10 cellular contexts compared by ENCODE assay signal in genomic region chr11:30342736-30343166, GRCh38. TPM values are rescaled to one million over a fixed set of nuclear protein-coding genes. Genes with fewer than 3 reads are reported as not detected.
A peak's percentile ranks its signal among the peaks of the same experiment; 100 is the strongest.
DNase-seq lines count a peak whose midpoint lies in the region; ATAC-seq and TF ChIP-seq lines count a peak whose summit lies in the region.
"Had no signal": no experiment of that assay in that cellular context is flagged by ENCODE, and none has a peak within 500 bp of the region (broad histone marks: within the 10 kb centered on the region; RNA-seq: fewer than 3 reads in every experiment).

No MANE protein-coding gene starts in this region.

- H3K9ac ChIP-seq in KMS-11, result no peak overlapping the region

- no peaks in the 10 kb centered on the region for H4K20me1 ChIP-seq in KMS-11 (ENCODE audit: insufficient read depth)

- no peak overlapping the region for H2AFZ ChIP-seq in KMS-11 (ENCODE audit: low read depth)

- H3K9me3 Mint-ChIP-seq in naive thymus-derived CD4-positive, alpha-beta T cell, result peaks cover 0 to 9% (median 0%) of the 10 kb centered on the region in 11 donors

- ATAC-seq in GM18873 (IDR thresholded peaks at IDR 0.05; ENCODE audit: low FRiP score, unreplicated experiment), result peak; percentile 98
- ATAC-seq in HG02588 (IDR thresholded peaks at IDR 0.05; ENCODE audit: unreplicated experiment), result peak; percentile 96
- ATAC-seq in naive thymus-derived CD4-positive, alpha-beta T cell, result peak; percentile 70

- POLR2A ChIA-PET in naive thymus-derived CD4-positive, alpha-beta T cell (lab: Charles Lee), result no interaction called here

- H3K9me3 ChIP-seq in naive thymus-derived CD4-positive, alpha-beta T cell (ENCODE audit: control insufficient read depth in 2 of 3, low read length in 3 of 3), result peaks cover 0 to 3% (median 0%) of the 10 kb centered on the region in 3 experiments
- no peaks in the 10 kb centered on the region for H3K9me3 ChIP-seq in MG63
- H3K9me3 ChIP-seq: thyroid gland had no signal

- H3K4me3 Mint-ChIP-seq in naive thymus-derived CD4-positive, alpha-beta T cell, result no peak overlapping the region

- peak overlapping the region; percentile 15; the same call in 1 of the 2 replicates for H3K27ac ChIP-seq in KMS-11
- H3K27ac ChIP-seq in naive thymus-derived CD4-positive, alpha-beta T cell (ENCODE audit: low read depth, low read length), result no peak overlapping the region
- H3K27ac ChIP-seq: thyroid gland had no signal

- CTCF ChIA-PET in naive thymus-derived CD4-positive, alpha-beta T cell (lab: Charles Lee), result no interaction called here

- intact Hi-C loops in naive thymus-derived CD4-positive, alpha-beta T cell (cut with micrococcal nuclease), result no loop called here

- no peak for DNase-seq in naive thymus-derived CD4-positive, alpha-beta T cell
- DNase-seq in NCI-H1694 (lab: John Stamatoyannopoulos, UW), result no peak
- no peak for DNase-seq in cerebellar cortex (ENCODE audit: low spot score)
- no peak for DNase-seq in MG63
- DNase-seq in G401 (ENCODE audit: low spot score), result no peak
- DNase-seq: OCI-M1, thyroid gland had no signal

- peaks cover 0 to 18% (median 10%) of the 10 kb centered on the region in 5 donors for H3K36me3 Mint-ChIP-seq in naive thymus-derived CD4-positive, alpha-beta T cell

- H3K4me2 ChIP-seq in KMS-11, result no peak overlapping the region

- no peak for TF ChIP-seq CTCF in KMS-11 (conservative IDR thresholded peaks at IDR 0.05; ENCODE audit: low read depth, low read length)

- H3K4me3 ChIP-seq in KMS-11 (IDR thresholded peaks at IDR 0.05; ENCODE audit: insufficient read depth, low read depth, low read length) (no peak overlapping the region), MG63 (no peak overlapping the region)
- H3K4me3 ChIP-seq in naive thymus-derived CD4-positive, alpha-beta T cell (ENCODE audit: low read length), result no peak overlapping the region
- H3K4me3 ChIP-seq: thyroid gland had no signal

- peak overlapping the region in 2 of 9 donors; percentile 38 to 44 for H3K27ac Mint-ChIP-seq in naive thymus-derived CD4-positive, alpha-beta T cell

- H3K27me3 ChIP-seq in KMS-11 (ENCODE audit: insufficient read depth, low read depth) (no peaks in the 10 kb centered on the region), MG63 (no peaks in the 10 kb centered on the region)
- no peaks in the 10 kb centered on the region for H3K27me3 ChIP-seq in naive thymus-derived CD4-positive, alpha-beta T cell (ENCODE audit: control insufficient read depth in 2 of 2, insufficient read depth in 2 of 2, low read length in 2 of 2)
- H3K27me3 ChIP-seq: thyroid gland had no signal

- H3K36me3 ChIP-seq in KMS-11 (ENCODE audit: insufficient read depth) (no peaks in the 10 kb centered on the region), MG63 (no peaks in the 10 kb centered on the region; the same call in 1 of the 2 replicates)
- peaks cover 0 to 8% (median 0%) of the 10 kb centered on the region in 3 experiments for H3K36me3 ChIP-seq in naive thymus-derived CD4-positive, alpha-beta T cell (ENCODE audit: control insufficient read depth in 2 of 3, insufficient read depth in 3 of 3, low read length in 3 of 3)
- H3K36me3 ChIP-seq: thyroid gland had no signal

- no peaks in the 10 kb centered on the region for H3K79me2 ChIP-seq in KMS-11 (ENCODE audit: insufficient read depth, low read depth)

- peaks cover 0 to 11% (median 6%) of the 10 kb centered on the region in 7 donors for H3K4me1 Mint-ChIP-seq in naive thymus-derived CD4-positive, alpha-beta T cell

- H3K4me1 ChIP-seq in KMS-11 (ENCODE audit: low read depth, poor library complexity, severe bottlenecking), result peaks cover 16% of the 10 kb centered on the region
- H3K4me1 ChIP-seq in naive thymus-derived CD4-positive, alpha-beta T cell (ENCODE audit: control insufficient read depth in 2 of 2, insufficient read depth in 2 of 2, low read length in 2 of 2), result no peaks in the 10 kb centered on the region
- H3K4me1 ChIP-seq: thyroid gland had no signal

- no peaks in the 10 kb centered on the region for H3K27me3 Mint-ChIP-seq in naive thymus-derived CD4-positive, alpha-beta T cell

- in situ Hi-C loops in G401 (cut with HindIII; ENCODE audit: low sequenced_read_pairs), result no loop called here

RNA-seq across cellular contexts. Expression of gene ARL14EP, which starts 19.8 kb away (rescaled TPM):
- total RNA-seq in naive thymus-derived CD4-positive, alpha-beta T cell, result 10 to 100 TPM; 20.8 to 45.8 (median 43.5) TPM
- 10 to 100 TPM; 52.9 to 70.9 TPM for polyA plus RNA-seq in naive thymus-derived CD4-positive, alpha-beta T cell
- 10.7 and 20.3 TPM in 2 replicates for total RNA-seq in MG63 (2014; rRNA removed; shearing (Covaris generic); ENCODE audit: low replicate concordance)
- total RNA-seq in G401 (2014; rRNA removed; shearing (Covaris generic)), result 10.3 and 15.6 TPM in 2 replicates
